Comparison of ENCODE assay signal across 23 cellular contexts in genomic region chr10:117161386-117162033, GRCh38. TPM values are rescaled to one million over a fixed set of nuclear protein-coding genes. Genes with fewer than 3 reads are reported as not detected.
"Had no signal": no experiment of that assay in that cellular context is flagged by ENCODE, and none has a peak within 500 bp of the region (broad histone marks: within the 10 kb centered on the region; RNA-seq: fewer than 3 reads in every experiment).

No MANE protein-coding gene starts in this region.

- H3K9me3 ChIP-seq: MG63, SK-N-SH had no signal

- DNase-seq: Karpas-422, KG1, MG63, NCI-H1092, NCI-H1105 treated with DMSO at 0.1 percent for 48 hours, NCI-H1417 treated with DMSO at 0.1 percent for 48 hours, NCI-H146, NCI-H1694 treated with DMSO at 0.1 percent for 48 hours, NCI-H1930, NCI-H2081, NCI-H2171, NCI-H226, NCI-H446, NCI-H510A, NCI-H524 treated with DMSO at 0.1 percent for 48 hours, NCI-H69, NCI-H774, Right ventricle myocardium superior, RPMI8226, SK-N-SH had no signal

- H3K4me3 ChIP-seq: MG63 had no signal

- FAIRE-seq: RCC 7860 had no signal

- H3K36me3 ChIP-seq: MG63 had no signal

- H3K9ac ChIP-seq: SK-N-SH had no signal

- H3K4me2 ChIP-seq: SK-N-SH had no signal

RNA-seq across cellular contexts. Expression of gene VAX1, which starts 23.4 kb away (rescaled TPM):
- total RNA-seq: HT-29, Right ventricle myocardium superior had no signal
- polyA plus RNA-seq: SK-N-SH had no signal

RNA-seq across cellular contexts. Expression of gene KCNK18, which starts 35.8 kb away (rescaled TPM):
- total RNA-seq: HT-29, Right ventricle myocardium superior, SK-MEL-5 had no signal
- polyA plus RNA-seq: SK-N-SH had no signal
